ENCODE assay signal across 19 cellular contexts in genomic region chr12:58420496-58420895, GRCh38.
A peak's percentile ranks its signal among the peaks of the same experiment; 100 is the strongest.
DNase-seq lines count a peak whose midpoint lies in the region; ATAC-seq and TF ChIP-seq lines count a peak whose summit lies in the region.
"Had no signal": no experiment of that assay in that cellular context is flagged by ENCODE, and none has a peak within 500 bp of the region (broad histone marks: within the 10 kb centered on the region; RNA-seq: fewer than 3 reads in every experiment).

No MANE protein-coding gene starts in this region.

- CTCF ChIA-PET in RWPE1 (lab: Yijun Ruan, JAX), result interaction anchor here (0.7 kb wide), 1 partner anchor 68 kb away, joined by 3 read pairs; no protein-coding TSS in a partner anchor

- peaks cover 3% of the 10 kb centered on the region for H3K4me1 ChIP-seq in colonic mucosa

- no peaks in the 10 kb centered on the region for H3K27me3 Mint-ChIP-seq in osteocyte (ENCODE audit: unreplicated experiment)

- no peaks in the 10 kb centered on the region for H3K9me3 Mint-ChIP-seq in osteocyte (ENCODE audit: unreplicated experiment)
- H3K9me3 Mint-ChIP-seq: activated naive CD8-positive, alpha-beta T cell treated with anti-CD3 and anti-CD28 coated beads, Interleukin-2, amount 50 U/mL, for 24 hours had no signal

- ATAC-seq in HG02870 (IDR thresholded peaks at IDR 0.05; ENCODE audit: unreplicated experiment), result no peak
- ATAC-seq: activated naive CD8-positive, alpha-beta T cell treated with anti-CD3 and anti-CD28 coated beads, Interleukin-2, amount 50 U/mL, for 24 hours; activated T-cell treated with anti-CD3 and anti-CD28 coated beads, Interleukin-2, amount 50 U/mL, for 72 hours; heart left ventricle; left colon; Right ventricle myocardium inferior had no signal

- H3K27ac ChIP-seq in RWPE1 (no peak overlapping the region), colonic mucosa (no peak overlapping the region)
- H3K27ac ChIP-seq: heart left ventricle, transverse colon had no signal

- H3K36me3 Mint-ChIP-seq in osteocyte (ENCODE audit: unreplicated experiment), result peaks cover 2% of the 10 kb centered on the region

- H3K4me3 ChIP-seq in epithelial cell of esophagus (ENCODE audit: low read length), result no peak overlapping the region
- no peak overlapping the region for H3K4me3 ChIP-seq in colonic mucosa
- H3K4me3 ChIP-seq: heart left ventricle, transverse colon had no signal

- peak overlapping the region; percentile 91 for H3K27ac Mint-ChIP-seq in osteocyte (ENCODE audit: unreplicated experiment)
- H3K27ac Mint-ChIP-seq: activated naive CD8-positive, alpha-beta T cell treated with anti-CD3 and anti-CD28 coated beads, Interleukin-2, amount 50 U/mL, for 24 hours; activated T-cell treated with anti-CD3 and anti-CD28 coated beads, Interleukin-2, amount 50 U/mL, for 72 hours; CD4-positive, alpha-beta T cell had no signal

- H3K4me1 Mint-ChIP-seq in osteocyte (ENCODE audit: unreplicated experiment), result peaks cover 61% of the 10 kb centered on the region

- no peak for TF ChIP-seq CTCF in RWPE1 (conservative IDR thresholded peaks at IDR 0.05; ENCODE audit: low read depth)
- no peak for TF ChIP-seq CTCF in epithelial cell of esophagus (IDR thresholded peaks at IDR 0.05; ENCODE audit: insufficient read depth, low read depth, low read length, missing control alignments)
- TF ChIP-seq CTCF in osteocyte (IDR thresholded peaks at IDR 0.05), result no peak
- TF ChIP-seq CTCF in colonic mucosa (IDR thresholded peaks at IDR 0.05), result no peak

- POLR2A ChIA-PET in RWPE1 (lab: Yijun Ruan, JAX; ENCODE audit: low non-redundant PET), result no interaction called here

- no peaks in the 10 kb centered on the region for H3K9me3 ChIP-seq in colonic mucosa
- H3K9me3 ChIP-seq: heart left ventricle, transverse colon had no signal

- no peak overlapping the region for H3K9ac ChIP-seq in colonic mucosa (ENCODE audit: low read depth in 2 of 2, low read length in 2 of 2)

- DNase-seq in ELR (ENCODE audit: low read depth), result peak; percentile 79
- DNase-seq in RWPE1 (ENCODE audit: low spot score), result peak; percentile 15
- peak; percentile 65 for DNase-seq in epithelial cell of esophagus (ENCODE audit: low read depth)
- DNase-seq in osteocyte (ENCODE audit: extremely low spot score, unreplicated experiment), result no peak
- DNase-seq in NCI-H1436 (lab: John Stamatoyannopoulos, UW), result no peak
- no peak for DNase-seq in colonic mucosa
- no peak for DNase-seq in cardiac septum (ENCODE audit: low spot score)
- DNase-seq: activated CD4-positive, alpha-beta T cell treated with anti-CD3 and anti-CD28 coated beads, Interleukin-2, amount 50 U/mL, for 4 hours; activated naive CD8-positive, alpha-beta T cell treated with anti-CD3 and anti-CD28 coated beads, Interleukin-2, amount 50 U/mL, for 24 hours; activated T-cell treated with anti-CD3 and anti-CD28 coated beads, Interleukin-2, amount 50 U/mL, for 72 hours; CD4-positive, alpha-beta T cell; GDM1; heart left ventricle; left colon; NCI-H510A treated with DMSO at 0.1 percent for 48 hours; stimulated activated CD4-positive, alpha-beta T cell treated with anti-CD3 and anti-CD28 coated beads, Interleukin-1b, Interleukin-23, amount 100 ng/mL, for 48 hours; transverse colon had no signal

- H3K36me3 ChIP-seq in colonic mucosa, result no peaks in the 10 kb centered on the region
- H3K36me3 ChIP-seq: heart left ventricle, transverse colon had no signal

- no peaks in the 10 kb centered on the region for H3K27me3 ChIP-seq in colonic mucosa
- H3K27me3 ChIP-seq: heart left ventricle, transverse colon had no signal

- intact Hi-C loops in colonic mucosa (cut with DNase I) (no loop called here), cardiac septum (cut with DNase I) (no loop called here)

- H3K4me3 Mint-ChIP-seq in osteocyte (ENCODE audit: unreplicated experiment), result no peak overlapping the region
- H3K4me3 Mint-ChIP-seq: activated naive CD8-positive, alpha-beta T cell treated with anti-CD3 and anti-CD28 coated beads, Interleukin-2, amount 50 U/mL, for 24 hours; activated T-cell treated with anti-CD3 and anti-CD28 coated beads, Interleukin-2, amount 50 U/mL, for 72 hours; CD4-positive, alpha-beta T cell had no signal

Comparison
In these comparisons a context has a peak if more than half of its experiments do, and no peak if none do; other contexts are left out.
1. DNase-seq: peak in ELR (single experiment), RWPE1 (single experiment) and epithelial cell of esophagus (single experiment); none in osteocyte (single experiment), NCI-H1436 (single experiment), colonic mucosa (single experiment) and cardiac septum (single experiment).